15 cellular contexts compared by ENCODE assay signal in the genomic region with DNA sequence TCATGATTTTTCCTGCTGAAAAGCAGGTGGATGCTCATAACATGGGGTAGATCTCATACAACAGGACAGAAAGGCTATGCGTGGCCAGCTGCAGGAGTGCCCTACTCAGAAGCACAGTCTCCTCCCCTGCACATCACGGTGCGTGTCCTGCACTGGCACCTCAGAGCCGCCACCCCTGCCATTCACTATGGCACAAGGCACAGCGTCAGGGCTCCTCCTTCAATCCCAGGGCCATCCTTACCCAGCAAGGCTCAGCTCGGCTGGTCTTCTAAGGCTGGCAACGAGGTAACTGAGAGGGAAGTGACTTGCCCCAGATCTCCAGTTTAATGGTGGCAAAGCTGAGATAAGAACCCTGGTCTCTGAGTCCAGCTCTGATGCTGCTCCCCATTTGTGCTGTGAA.
A peak's percentile ranks its signal among the peaks of the same experiment; 100 is the strongest.
DNase-seq lines count a peak whose midpoint lies in the region; ATAC-seq and TF ChIP-seq lines count a peak whose summit lies in the region.
"Had no signal": no experiment of that assay in that cellular context is flagged by ENCODE, and none has a peak within 500 bp of the region (broad histone marks: within the 10 kb centered on the region; RNA-seq: fewer than 3 reads in every experiment).

No MANE protein-coding gene starts in this region.

- H3K9ac ChIP-seq in parathyroid adenoma = no peak overlapping the region

- H3K27me3 ChIP-seq in parathyroid adenoma (ENCODE audit: control insufficient read depth, insufficient read depth, low read length) = no peaks in the 10 kb centered on the region
- H3K27me3 ChIP-seq in gastrocnemius medialis = no peaks in the 10 kb centered on the region

- H3K4me3 ChIP-seq in parathyroid adenoma (ENCODE audit: low read depth, low read length) (no peak overlapping the region), gastrocnemius medialis (no peak overlapping the region)

- CTCF ChIA-PET in activated CD8-positive, alpha-beta memory T cell treated with anti-CD3 and anti-CD28 coated beads, Interleukin-2, amount 10 ng/mL, durations not matched to agents 7 days and 5 days (lab: Charles Lee) = no interaction called here

- H3K9me3 ChIP-seq in parathyroid adenoma (ENCODE audit: control insufficient read depth, low read length) = no peaks in the 10 kb centered on the region
- H3K9me3 ChIP-seq in gastrocnemius medialis = no peaks in the 10 kb centered on the region
- H3K9me3 ChIP-seq: Caco-2 had no signal

- DNase-seq in activated CD8-positive, alpha-beta memory T cell treated with anti-CD3 and anti-CD28 coated beads for 24 hours = peak; percentile 33
- DNase-seq in activated CD8-positive, alpha-beta memory T cell treated with anti-CD3 and anti-CD28 coated beads, Interleukin-2, amount 10 ng/mL, durations not matched to agents 7 days and 5 days = no peak
- peak; percentile 0 for DNase-seq in SK-N-DZ (ENCODE audit: low spot score)
- peak; percentile 1 for DNase-seq in endothelial cell (ENCODE audit: low spot score)
- no peak for DNase-seq in DMS 273 (lab: John Stamatoyannopoulos, UW; ENCODE audit: unreplicated experiment)
- DNase-seq in GF-D8 (lab: John Stamatoyannopoulos, UW) = no peak
- DNase-seq in gastrocnemius medialis = no peak
- DNase-seq: Caco-2, NCI-H1105, NCI-H187, NCI-H774 had no signal

- TF ChIP-seq CTCF in endothelial cell (IDR thresholded peaks at IDR 0.05; ENCODE audit: unreplicated experiment) = no peak
- no peak for TF ChIP-seq CTCF in parathyroid adenoma (IDR thresholded peaks at IDR 0.05)
- no peak for TF ChIP-seq CTCF in gastrocnemius medialis (IDR thresholded peaks at IDR 0.05 in 4 of 5, conservative IDR thresholded peaks at IDR 0.05 in 1 of 5)

- no peak for ATAC-seq in activated CD8-positive, alpha-beta memory T cell treated with anti-CD3 and anti-CD28 coated beads, Interleukin-2, amount 10 ng/mL, durations not matched to agents 7 days and 5 days
- no peak for ATAC-seq in gastrocnemius medialis
- ATAC-seq: Panc1, Right ventricle myocardium inferior had no signal

- no peak for TF ChIP-seq POLR2A in gastrocnemius medialis (IDR thresholded peaks at IDR 0.05)

- peaks cover 1% of the 10 kb centered on the region for H3K36me3 Mint-ChIP-seq in activated CD8-positive, alpha-beta memory T cell treated with anti-CD3 and anti-CD28 coated beads, Interleukin-2, amount 10 ng/mL, durations not matched to agents 7 days and 5 days
- no peaks in the 10 kb centered on the region for H3K36me3 Mint-ChIP-seq in endothelial cell (ENCODE audit: low read depth, unreplicated experiment)
- H3K36me3 Mint-ChIP-seq: CD14-positive monocyte had no signal

- peaks cover 2% of the 10 kb centered on the region for H3K9me3 Mint-ChIP-seq in activated CD8-positive, alpha-beta memory T cell treated with anti-CD3 and anti-CD28 coated beads, Interleukin-2, amount 10 ng/mL, durations not matched to agents 7 days and 5 days (ENCODE audit: low read depth)
- no peaks in the 10 kb centered on the region for H3K9me3 Mint-ChIP-seq in endothelial cell (ENCODE audit: unreplicated experiment)

- H2AFZ ChIP-seq in parathyroid adenoma = peak overlapping the region; percentile 56

- in situ Hi-C loops in gastrocnemius medialis (cut with MboI; ENCODE audit: low sequenced_read_pairs in 4 of 4) = no loop called here

- no peak overlapping the region for H3K4me3 Mint-ChIP-seq in activated CD8-positive, alpha-beta memory T cell treated with anti-CD3 and anti-CD28 coated beads, Interleukin-2, amount 10 ng/mL, durations not matched to agents 7 days and 5 days
- no peak overlapping the region for H3K4me3 Mint-ChIP-seq in endothelial cell (ENCODE audit: unreplicated experiment)
- H3K4me3 Mint-ChIP-seq: CD14-positive monocyte had no signal

- peaks cover 19% of the 10 kb centered on the region for H3K4me1 Mint-ChIP-seq in activated CD8-positive, alpha-beta memory T cell treated with anti-CD3 and anti-CD28 coated beads, Interleukin-2, amount 10 ng/mL, durations not matched to agents 7 days and 5 days
- peaks cover 34% of the 10 kb centered on the region for H3K4me1 Mint-ChIP-seq in endothelial cell (ENCODE audit: unreplicated experiment)

- H3K4me2 ChIP-seq in parathyroid adenoma (ENCODE audit: low read length) = no peak overlapping the region

- peaks cover 11% of the 10 kb centered on the region for H3K27me3 Mint-ChIP-seq in activated CD8-positive, alpha-beta memory T cell treated with anti-CD3 and anti-CD28 coated beads, Interleukin-2, amount 10 ng/mL, durations not matched to agents 7 days and 5 days
- peaks cover 12% of the 10 kb centered on the region for H3K27me3 Mint-ChIP-seq in endothelial cell (ENCODE audit: unreplicated experiment)

- H3K36me3 ChIP-seq in parathyroid adenoma (ENCODE audit: control insufficient read depth, insufficient read depth, low read length) (no peaks in the 10 kb centered on the region), gastrocnemius medialis (no peaks in the 10 kb centered on the region)

- no peak overlapping the region for H3K27ac ChIP-seq in parathyroid adenoma
- no peak overlapping the region for H3K27ac ChIP-seq in gastrocnemius medialis

- no peak overlapping the region for H3K27ac Mint-ChIP-seq in activated CD8-positive, alpha-beta memory T cell treated with anti-CD3 and anti-CD28 coated beads, Interleukin-2, amount 10 ng/mL, durations not matched to agents 7 days and 5 days
- H3K27ac Mint-ChIP-seq in endothelial cell (ENCODE audit: unreplicated experiment) = peak overlapping the region; percentile 7

- H3K79me2 ChIP-seq in parathyroid adenoma = no peaks in the 10 kb centered on the region

- intact Hi-C loops in gastrocnemius medialis (cut with DNase I; ENCODE audit: low total_unique reads) = no loop called here

- H3K4me1 ChIP-seq in parathyroid adenoma (peaks cover 25% of the 10 kb centered on the region), gastrocnemius medialis (peaks cover 14 to 17% of the 10 kb centered on the region in 2 donors)
- H3K4me1 ChIP-seq: Caco-2 had no signal

Comparison
In these comparisons a context has a peak if more than half of its experiments do, and no peak if none do; other contexts are left out.
1. DNase-seq: peak in activated CD8-positive, alpha-beta memory T cell treated with anti-CD3 and anti-CD28 coated beads for 24 hours (single experiment), SK-N-DZ (single experiment) and endothelial cell (single experiment); none in activated CD8-positive, alpha-beta memory T cell treated with anti-CD3 and anti-CD28 coated beads, Interleukin-2, amount 10 ng/mL, durations not matched to agents 7 days and 5 days (single experiment), DMS 273 (single experiment), GF-D8 (single experiment) and gastrocnemius medialis (0 of 2).